Comparison of ENCODE assay signal across 13 cellular contexts in genomic region chr2:120670771-120671480, GRCh38.
"Had no signal": no experiment of that assay in that cellular context is flagged by ENCODE, and none has a peak within 500 bp of the region (broad histone marks: within the 10 kb centered on the region; RNA-seq: fewer than 3 reads in every experiment).

No MANE protein-coding gene starts in this region.

- H3K36me3 ChIP-seq: gastrocnemius medialis, heart left ventricle, right lobe of liver had no signal

- DNase-seq: activated CD4-positive, alpha-beta T cell treated with anti-CD3 and anti-CD28 coated beads, Interleukin-2, amount 10 ng/mL, durations not matched to agents 24 days and 14 days; activated CD4-positive, CD25-positive, alpha-beta regulatory T cell; activated CD8-positive, alpha-beta memory T cell treated with anti-CD3 and anti-CD28 coated beads, Interleukin-2, amount 50 U/mL, for 48 hours; activated naive CD4-positive, alpha-beta T cell; activated naive CD8-positive, alpha-beta T cell treated with anti-CD3 and anti-CD28 coated beads, Interleukin-2, amount 10 ng/mL, durations not matched to agents 7 days and 5 days; endodermal cell; gastrocnemius medialis; heart left ventricle; immature natural killer cell; psoas muscle; stimulated activated naive CD8-positive, alpha-beta T cell treated with anti-CD3 and anti-CD28 coated beads, Interleukin-15, Interleukin-2, amounts not matched to agents 100 U/mL and 50 U/mL, for 24 hours had no signal

- H3K9me3 ChIP-seq: gastrocnemius medialis, right lobe of liver had no signal

- H3K4me1 ChIP-seq: gastrocnemius medialis, psoas muscle, right lobe of liver had no signal

- H3K27me3 ChIP-seq: right lobe of liver had no signal

- H3K27ac ChIP-seq: dorsolateral prefrontal cortex, gastrocnemius medialis, heart left ventricle, psoas muscle, right lobe of liver had no signal

- H3K4me3 ChIP-seq: dorsolateral prefrontal cortex, gastrocnemius medialis, heart left ventricle, psoas muscle, right lobe of liver had no signal

- ATAC-seq: gastrocnemius medialis; heart left ventricle; psoas muscle; right lobe of liver; stimulated activated naive CD8-positive, alpha-beta T cell treated with anti-CD3 and anti-CD28 coated beads, Interleukin-15, Interleukin-2, amounts not matched to agents 100 U/mL and 50 U/mL, for 24 hours had no signal
